In genomic region chr12:11486623-11487444, GRCh38 we compare ENCODE assay signal across 8 cellular contexts.
A peak's percentile ranks its signal among the peaks of the same experiment; 100 is the strongest.
DNase-seq lines count a peak whose midpoint lies in the region; TF ChIP-seq lines count a peak whose summit lies in the region.

No MANE protein-coding gene starts in this region.

- peak overlapping the region; percentile 23; the same call in 1 of the 2 replicates for H3K27ac Mint-ChIP-seq in HFFc6

- intact Hi-C loops in cardiac septum (cut with DNase I), result loop anchor here (2.0 to 10.0 kb wide), 2 partner anchors 252 to 716 kb away; no protein-coding TSS in a partner anchor

- no peaks in the 10 kb centered on the region for H3K9me3 Mint-ChIP-seq in HFFc6

- DNase-seq in GM04504 (ENCODE audit: low read depth), result peak; percentile 65
- DNase-seq in HFFc6, result peak; percentile 83
- peak; percentile 81 for DNase-seq in NCI-H1417 treated with DMSO at 0.1 percent for 48 hours (lab: John Stamatoyannopoulos, UW)
- DNase-seq in SW 1271 (lab: John Stamatoyannopoulos, UW), result peak; percentile 74 to 83
- DNase-seq in activated naive CD8-positive, alpha-beta T cell treated with anti-CD3 and anti-CD28 coated beads, Interleukin-2, amount 50 U/mL, for 16 hours (ENCODE audit: low read depth, low spot score), result peak; percentile 59
- peak; percentile 82 for DNase-seq in cardiac septum (ENCODE audit: low spot score)
- peak; percentile 78 for DNase-seq in putamen (ENCODE audit: low spot score)
- DNase-seq in GF-D8 (lab: John Stamatoyannopoulos, UW), result no peak

- H3K27me3 Mint-ChIP-seq in HFFc6 (ENCODE audit: insufficient read depth), result peaks cover 4% of the 10 kb centered on the region

- H3K36me3 Mint-ChIP-seq in HFFc6 (ENCODE audit: low read depth), result no peaks in the 10 kb centered on the region

- H3K4me3 Mint-ChIP-seq in HFFc6, result peak overlapping the region; percentile 38

- peak; percentile 99 for TF ChIP-seq CTCF in HFFc6 (IDR thresholded peaks at IDR 0.05)

- H3K4me1 Mint-ChIP-seq in HFFc6 (ENCODE audit: low read depth), result peaks cover 18% of the 10 kb centered on the region
